ENCODE assay signal across 9 cellular contexts in the genomic region with DNA sequence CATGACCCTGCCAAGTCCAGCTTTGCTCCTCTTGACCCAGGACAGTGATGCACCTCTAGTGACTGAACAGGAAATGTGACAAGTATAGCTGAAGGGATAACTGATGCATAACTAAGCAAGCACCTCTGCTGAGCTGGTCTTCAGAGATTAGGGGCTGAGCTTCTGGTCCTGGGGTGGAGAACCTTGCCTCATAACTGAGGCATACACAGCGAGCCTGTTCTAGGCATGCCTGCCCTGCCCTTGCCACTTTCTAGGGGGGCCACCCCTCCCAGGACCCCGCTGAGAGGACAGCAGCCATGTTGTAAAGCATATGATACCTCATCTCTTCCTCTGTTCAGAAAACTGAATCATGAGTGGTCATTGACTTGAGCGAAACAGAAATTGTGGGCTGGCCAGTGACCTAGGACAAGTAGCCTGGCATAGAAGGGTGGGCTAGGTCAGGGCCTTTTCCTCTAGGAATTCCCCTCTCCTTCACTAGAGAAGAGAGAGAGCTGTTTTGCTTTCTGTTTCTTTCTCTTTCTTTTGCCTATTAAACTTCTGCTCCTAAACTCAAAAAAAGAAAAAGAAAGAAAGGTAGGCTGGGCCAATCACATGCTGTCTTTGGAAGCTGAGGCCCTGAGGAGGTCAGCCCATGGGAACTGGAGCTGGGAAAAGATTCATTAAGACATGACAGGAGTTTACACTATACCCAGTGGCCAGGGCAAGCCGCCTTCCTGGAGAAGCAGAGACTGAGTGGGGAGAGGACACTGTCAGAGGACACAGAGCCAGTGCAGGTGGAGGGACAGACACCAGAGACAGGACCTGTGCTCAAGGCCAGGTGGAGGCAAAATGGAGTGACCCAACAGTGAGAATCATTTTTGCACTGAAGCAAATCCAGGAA. TPM values are rescaled to one million over a fixed set of nuclear protein-coding genes. Genes with fewer than 3 reads are reported as not detected.
A peak's percentile ranks its signal among the peaks of the same experiment; 100 is the strongest.
DNase-seq lines count a peak whose midpoint lies in the region; ATAC-seq, FAIRE-seq and TF ChIP-seq lines count a peak whose summit lies in the region.
"Had no signal": no experiment of that assay in that cellular context is flagged by ENCODE, and none has a peak within 500 bp of the region (broad histone marks: within the 10 kb centered on the region; RNA-seq: fewer than 3 reads in every experiment).

No MANE protein-coding gene starts in this region.

- TF ChIP-seq POLR2A in esophagus muscularis mucosa (IDR thresholded peaks at IDR 0.05; ENCODE audit: low read depth), result no peak

- ATAC-seq in GM19468 (IDR thresholded peaks at IDR 0.05; ENCODE audit: extremely low read depth, unreplicated experiment) (peak; percentile 36), HG03135 (IDR thresholded peaks at IDR 0.05; ENCODE audit: unreplicated experiment) (peak; percentile 71)

- no peaks in the 10 kb centered on the region for H3K9me3 ChIP-seq in esophagus muscularis mucosa

- H3K36me3 ChIP-seq in esophagus muscularis mucosa, result peaks cover 0 to 45% (median 14%) of the 10 kb centered on the region in 4 donors

- TF ChIP-seq EP300 in esophagus muscularis mucosa (IDR thresholded peaks at IDR 0.05), result no peak

- FAIRE-seq in GM18507 (lab: Jason Lieb, UNC), result peak; percentile 88

- no peaks in the 10 kb centered on the region for H3K27me3 ChIP-seq in esophagus muscularis mucosa

- no peak overlapping the region for H3K4me3 ChIP-seq in esophagus muscularis mucosa

- H3K4me1 ChIP-seq in esophagus muscularis mucosa, result peaks cover 0 to 14% (median 8%) of the 10 kb centered on the region in 4 donors

- H3K27ac ChIP-seq in esophagus muscularis mucosa (replicated peaks in 1 of 4), result peak overlapping the region; percentile 32 to 65 (median 44)

- intact Hi-C loops in esophagus muscularis mucosa (cut with DNase I), result no loop called here

- DNase-seq in GM18507 (ENCODE audit: extremely low spot score, insufficient read length, low read depth) (no peak), esophagus muscularis mucosa (ENCODE audit: extremely low spot score) (peak; percentile 81), NCI-H1417 treated with DMSO at 0.1 percent for 48 hours (lab: John Stamatoyannopoulos, UW) (no peak), SHP77 (lab: John Stamatoyannopoulos, UW) (no peak), NOMO-1 treated with DMSO at 0.1 percent for 48 hours (lab: John Stamatoyannopoulos, UW; ENCODE audit: unreplicated experiment) (no peak), OCI-M1 (lab: John Stamatoyannopoulos, UW) (no peak)
- DNase-seq: NCI-H2227 treated with DMSO at 0.1 percent for 48 hours had no signal

- no peak for TF ChIP-seq CTCF in esophagus muscularis mucosa (IDR thresholded peaks at IDR 0.05)

- 83% methylated on average over 4 of the region's 4 CpGs for WGBS in esophagus muscularis mucosa

RNA-seq across cellular contexts. Expression of a gene that starts 23.1 kb away (rescaled TPM):
- 1 to 10 TPM; 2.5 to 3.5 (median 3.3) TPM for total RNA-seq in esophagus muscularis mucosa

RNA-seq across cellular contexts. Expression of a gene that starts 28.5 kb away (rescaled TPM):
- total RNA-seq in esophagus muscularis mucosa, result 1 to 10 TPM; 3.8 to 5.3 (median 4.1) TPM
